In genomic region chr12:108346727-108347710, GRCh38 we compare ENCODE assay signal across 1 cellular context.
TF ChIP-seq lines count a peak whose summit lies in the region.

No MANE protein-coding gene starts in this region.

TF ChIP-seq in K562, 482 proteins besides CTCF, POLR2A, EP300 and RAD21:
- no peak for TF ChIP-seq ETS1 (conservative IDR thresholded peaks at IDR 0.05; ENCODE audit: control insufficient read depth, low read depth, low read length)
- TF ChIP-seq ZNF175 (CRISPR knock-in tag; IDR thresholded peaks at IDR 0.05; ENCODE audit: low read depth), result no peak
- TF ChIP-seq MIER1 (IDR thresholded peaks at IDR 0.05; ENCODE audit: low read depth), result no peak
- no peak for TF ChIP-seq DMBX1 (CRISPR knock-in tag; IDR thresholded peaks at IDR 0.05; ENCODE audit: borderline replicate concordance)
- TF ChIP-seq KDM1A (IDR thresholded peaks at IDR 0.05), result peak in 1 of 2 experiments; percentile 30; a peak in 2 of 4 replicates
- TF ChIP-seq CBFB (CRISPR knock-in tag; IDR thresholded peaks at IDR 0.05), result no peak
- TF ChIP-seq RBM25 (IDR thresholded peaks at IDR 0.05; ENCODE audit: low read depth, low read length, severe bottlenecking), result peak; percentile 11
- TF ChIP-seq BCOR (IDR thresholded peaks at IDR 0.05), result peak; percentile 25; the same call in 1 of the 2 replicates
- no peak for TF ChIP-seq RNF2 (IDR thresholded peaks at IDR 0.05)
- TF ChIP-seq TCF3 (CRISPR knock-in tag; IDR thresholded peaks at IDR 0.05), result no peak
- peak; percentile 95 for TF ChIP-seq ZFP36 (IDR thresholded peaks at IDR 0.05; ENCODE audit: low read depth, low read length, partially characterized antibody)
- TF ChIP-seq ZNF407 (IDR thresholded peaks at IDR 0.05; ENCODE audit: low read depth), result no peak
